In the genomic region with DNA sequence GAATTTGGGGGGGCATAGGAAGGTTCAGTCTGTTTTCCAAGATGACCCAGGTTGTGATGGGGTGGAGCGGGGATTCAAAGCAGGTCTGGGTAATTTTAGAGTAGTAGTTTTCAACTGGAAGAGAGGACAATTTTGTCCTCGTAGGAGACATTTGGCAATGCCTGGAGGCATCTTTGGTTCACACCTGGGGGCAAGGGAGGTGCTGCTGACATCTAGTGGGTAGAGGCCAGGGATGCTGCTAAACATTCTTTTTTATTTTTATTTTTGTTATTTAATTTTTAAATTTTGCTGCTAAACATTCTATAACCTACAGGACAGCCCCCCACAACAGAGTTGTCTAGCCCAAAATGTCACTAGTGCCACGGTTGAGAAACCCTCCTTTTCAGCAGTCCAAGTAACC, we compare ENCODE assay signal across 9 cellular contexts. TPM values are rescaled to one million over a fixed set of nuclear protein-coding genes. Genes with fewer than 3 reads are reported as not detected.
DNase-seq lines count a peak whose midpoint lies in the region; ATAC-seq, FAIRE-seq and TF ChIP-seq lines count a peak whose summit lies in the region.
"Had no signal": no experiment of that assay in that cellular context is flagged by ENCODE, and none has a peak within 500 bp of the region (broad histone marks: within the 10 kb centered on the region; RNA-seq: fewer than 3 reads in every experiment).

No MANE protein-coding gene starts in this region.

- CTCF ChIA-PET in BJ (lab: Yijun Ruan, JAX): no interaction called here

- H3K27me3 ChIP-seq in BJ (ENCODE audit: control insufficient read depth, insufficient read depth, low read length) (no peaks in the 10 kb centered on the region), HAP-1 (ENCODE audit: low read depth) (no peaks in the 10 kb centered on the region), astrocyte (ENCODE audit: insufficient read depth, low read length) (no peaks in the 10 kb centered on the region)
- no peaks in the 10 kb centered on the region for H3K27me3 ChIP-seq in effector memory CD4-positive, alpha-beta T cell (replicated peaks; ENCODE audit: control insufficient read depth, insufficient read depth, low read length, poor library complexity, severe bottlenecking)

- no peak overlapping the region for H2AFZ ChIP-seq in astrocyte (ENCODE audit: low read depth, low read length)

- DNase-seq in BJ (ENCODE audit: low read depth) (no peak), HAP-1 (ENCODE audit: low spot score in 2 of 2) (no peak), astrocyte (ENCODE audit: low read depth) (no peak), DMS53 treated with DMSO at 0.1 percent for 48 hours (lab: John Stamatoyannopoulos, UW; ENCODE audit: unreplicated experiment) (no peak)
- no peak for DNase-seq in activated CD8-positive, alpha-beta memory T cell treated with anti-CD3 and anti-CD28 coated beads, Interleukin-2, amount 50 U/mL, for 48 hours
- no peak for DNase-seq in effector memory CD4-positive, alpha-beta T cell
- DNase-seq: NCI-H1436 treated with DMSO at 0.1 percent for 48 hours had no signal

- H3K36me3 Mint-ChIP-seq in astrocyte (ENCODE audit: low read depth, unreplicated experiment): no peaks in the 10 kb centered on the region

- peaks cover 34% of the 10 kb centered on the region for H3K4me1 Mint-ChIP-seq in astrocyte (ENCODE audit: low read depth, unreplicated experiment)

- H3K36me3 ChIP-seq in BJ (ENCODE audit: control insufficient read depth, insufficient read depth, low read length) (peaks cover 2% of the 10 kb centered on the region; the same call in 1 of the 2 replicates), HAP-1 (replicated peaks) (peaks cover 3% of the 10 kb centered on the region; the same call in 1 of the 2 replicates), astrocyte (ENCODE audit: insufficient read depth, low read length) (no peaks in the 10 kb centered on the region), mesodermal cell (ENCODE audit: control insufficient read depth, insufficient read depth, low read length) (no peaks in the 10 kb centered on the region)
- H3K36me3 ChIP-seq in effector memory CD4-positive, alpha-beta T cell (ENCODE audit: control insufficient read depth, insufficient read depth, low read length): no peaks in the 10 kb centered on the region

- peak overlapping the region; percentile 70 for H3K27ac Mint-ChIP-seq in astrocyte (ENCODE audit: unreplicated experiment)

- H3K9me3 ChIP-seq in HAP-1 (no peaks in the 10 kb centered on the region), astrocyte (ENCODE audit: insufficient read depth, low read depth, low read length) (no peaks in the 10 kb centered on the region), mesodermal cell (ENCODE audit: control insufficient read depth, low read length) (no peaks in the 10 kb centered on the region)
- H3K9me3 ChIP-seq in effector memory CD4-positive, alpha-beta T cell (ENCODE audit: control insufficient read depth, low read length): no peaks in the 10 kb centered on the region

- peaks cover 19% of the 10 kb centered on the region for H3K4me1 ChIP-seq in HAP-1
- peaks cover 26% of the 10 kb centered on the region for H3K4me1 ChIP-seq in astrocyte (ENCODE audit: insufficient read depth, low read length)
- H3K4me1 ChIP-seq in mesodermal cell (ENCODE audit: control insufficient read depth, insufficient read depth, low read length, poor library complexity, severe bottlenecking): peaks cover 27% of the 10 kb centered on the region
- peaks cover 5% of the 10 kb centered on the region for H3K4me1 ChIP-seq in effector memory CD4-positive, alpha-beta T cell (ENCODE audit: control insufficient read depth, insufficient read depth, low read length, poor library complexity, severe bottlenecking)

- no peak overlapping the region for H3K27ac ChIP-seq in astrocyte (ENCODE audit: low read depth, low read length)
- no peak overlapping the region for H3K27ac ChIP-seq in mesodermal cell (ENCODE audit: low read depth, low read length, severe bottlenecking)
- no peak overlapping the region for H3K27ac ChIP-seq in effector memory CD4-positive, alpha-beta T cell (ENCODE audit: insufficient read depth, low read length, poor library complexity, severe bottlenecking)

- TF ChIP-seq CTCF in BJ (IDR thresholded peaks at IDR 0.05; ENCODE audit: insufficient read depth, low read depth, low read length): 0 out of 2 replicates have a peak, but pooled peaks have one; percentile 5
- no peak for TF ChIP-seq CTCF in astrocyte (IDR thresholded peaks at IDR 0.05; ENCODE audit: insufficient read depth, low read depth, low read length)

- H4K20me1 ChIP-seq in astrocyte (ENCODE audit: insufficient read depth, low read length): peaks cover 29% of the 10 kb centered on the region

- peak overlapping the region; percentile 90 for H3K4me3 Mint-ChIP-seq in astrocyte (ENCODE audit: unreplicated experiment)

- H3K4me3 ChIP-seq in BJ (ENCODE audit: low read depth, low read length): peak overlapping the region; percentile 76
- peak overlapping the region; percentile 82 for H3K4me3 ChIP-seq in HAP-1
- H3K4me3 ChIP-seq in astrocyte (ENCODE audit: insufficient read depth, low read depth, low read length): peak overlapping the region; percentile 94
- H3K4me3 ChIP-seq in mesodermal cell (ENCODE audit: extremely low read depth, insufficient read depth, low read length, poor library complexity, severe bottlenecking): peak overlapping the region; percentile 62
- H3K4me3 ChIP-seq in effector memory CD4-positive, alpha-beta T cell (ENCODE audit: insufficient read depth, low read depth, low read length, poor library complexity, severe bottlenecking): no peak overlapping the region

- WGBS in mesodermal cell (ENCODE audit: insufficient coverage in 2 of 2), 2 experiments: 92% methylated on average over 2 of the region's 3 CpGs; no CpG with 5 or more reads in 1 of the 2 experiments

- in situ Hi-C loops in HAP-1 (cut with MboI; ENCODE audit: low sequenced_read_pairs): no loop called here

- no peak for ATAC-seq in HG03520 (IDR thresholded peaks at IDR 0.05; ENCODE audit: unreplicated experiment)

- H3K9ac ChIP-seq in astrocyte (ENCODE audit: low read length): peak overlapping the region; percentile 97

- H3K4me2 ChIP-seq in astrocyte (ENCODE audit: low read length): peak overlapping the region; percentile 96

- POLR2A ChIA-PET in BJ (lab: Charles Lee): no interaction called here

- H3K9me3 Mint-ChIP-seq in astrocyte (ENCODE audit: unreplicated experiment): no peaks in the 10 kb centered on the region

- FAIRE-seq in astrocyte (lab: Jason Lieb, UNC): peak; percentile 71

- H3K27me3 Mint-ChIP-seq in astrocyte (ENCODE audit: low read depth, unreplicated experiment): no peaks in the 10 kb centered on the region

- peaks cover 66% of the 10 kb centered on the region for H3K79me2 ChIP-seq in astrocyte (ENCODE audit: insufficient read depth, low read length)

RNA-seq across cellular contexts. Expression of gene RAB9A, which starts 1.9 kb away (rescaled TPM):
- 9.8 and 24.0 TPM in 2 replicates for polyA plus RNA-seq in BJ (2011; rRNA removed)
- 3.6 and 4.9 TPM in 2 replicates for polyA minus RNA-seq in BJ (2011; rRNA and poly(A)+ RNA removed)
- total RNA-seq in astrocyte: 31.2 and 34.2 TPM in 2 replicates
- polyA plus RNA-seq in mesodermal cell (2013, experiment 1 of 2): 21.6 TPM
- 24.8 TPM for polyA plus RNA-seq in mesodermal cell (2013, experiment 2 of 2)

RNA-seq across cellular contexts. Expression of gene TCEANC, which starts 37.9 kb away (rescaled TPM):
- polyA plus RNA-seq in BJ (2011; rRNA removed): 1.1 and 2.0 TPM in 2 replicates
- 1.4 and 1.5 TPM in 2 replicates for polyA minus RNA-seq in BJ (2011; rRNA and poly(A)+ RNA removed)
- 1.0 and 2.3 TPM in 2 replicates for total RNA-seq in astrocyte
- 1.1 TPM for polyA plus RNA-seq in mesodermal cell (2013, experiment 1 of 2)
- 1.8 TPM for polyA plus RNA-seq in mesodermal cell (2013, experiment 2 of 2)

RNA-seq across cellular contexts. Expression of gene TRAPPC2, which starts 43.6 kb away (rescaled TPM):
- 5.5 and 7.5 TPM in 2 replicates for polyA plus RNA-seq in BJ (2011; rRNA removed)
- 5.1 and 5.8 TPM in 2 replicates for polyA minus RNA-seq in BJ (2011; rRNA and poly(A)+ RNA removed)
- total RNA-seq in astrocyte: 16.6 and 17.0 TPM in 2 replicates
- polyA plus RNA-seq in mesodermal cell (2013, experiment 1 of 2): 10.1 TPM
- polyA plus RNA-seq in mesodermal cell (2013, experiment 2 of 2): 11.0 TPM

RNA-seq across cellular contexts. Expression of gene OFD1, which starts 43.7 kb away (rescaled TPM):
- 4.9 and 6.6 TPM in 2 replicates for polyA plus RNA-seq in BJ (2011; rRNA removed)
- 4.8 and 5.5 TPM in 2 replicates for polyA minus RNA-seq in BJ (2011; rRNA and poly(A)+ RNA removed)
- 16.1 and 22.0 TPM in 2 replicates for total RNA-seq in astrocyte
- polyA plus RNA-seq in mesodermal cell (2013, experiment 1 of 2): 16.1 TPM
- polyA plus RNA-seq in mesodermal cell (2013, experiment 2 of 2): 19.2 TPM
